ENCODE assay signal across 10 cellular contexts in genomic region chr9:11319477-11320060, GRCh38.
A peak's percentile ranks its signal among the peaks of the same experiment; 100 is the strongest.
DNase-seq lines count a peak whose midpoint lies in the region; ATAC-seq, FAIRE-seq and TF ChIP-seq lines count a peak whose summit lies in the region.
"Had no signal": no experiment of that assay in that cellular context is flagged by ENCODE, and none has a peak within 500 bp of the region (broad histone marks: within the 10 kb centered on the region; RNA-seq: fewer than 3 reads in every experiment).

No MANE protein-coding gene starts in this region.

- H3K27ac ChIP-seq in H1 (ENCODE audit: low read depth, low read length) (no peak overlapping the region), smooth muscle cell (ENCODE audit: low read depth) (no peak overlapping the region)
- H3K27ac ChIP-seq: parathyroid adenoma had no signal

- H3K4me3 ChIP-seq in H1 (ENCODE audit: extremely low read depth in 1 of 4, insufficient read depth in 2 of 4, low read depth in 3 of 4, low read length in 4 of 4) = no peak overlapping the region
- no peak overlapping the region for H3K4me3 ChIP-seq in smooth muscle cell

- no peak overlapping the region for H3K4ac ChIP-seq in H1 (replicated peaks; ENCODE audit: insufficient read length, low read depth, low read length)

- H3K56ac ChIP-seq in H1 (replicated peaks; ENCODE audit: insufficient read length, low read depth, low read length) = no peak overlapping the region

- no peak overlapping the region for H3K9ac ChIP-seq in H1 (replicated peaks in 1 of 4; ENCODE audit: extremely low read depth in 1 of 4, low read depth in 3 of 4, low read length in 3 of 4)
- H3K9ac ChIP-seq in smooth muscle cell (ENCODE audit: low read depth) = no peak overlapping the region
- H3K9ac ChIP-seq: parathyroid adenoma had no signal

- H2AK5ac ChIP-seq in H1 (ENCODE audit: low read depth, low read length) = no peak overlapping the region

- TF ChIP-seq RAD21 in H1 (IDR thresholded peaks at IDR 0.05 in 1 of 2, conservative IDR thresholded peaks at IDR 0.05 in 1 of 2; ENCODE audit: low read depth in 2 of 2, low read length in 2 of 2) = peak; percentile 83 to 85

- ATAC-seq in GM21367 (IDR thresholded peaks at IDR 0.05; ENCODE audit: unreplicated experiment) (no peak), GM21526 (IDR thresholded peaks at IDR 0.05; ENCODE audit: low FRiP score, unreplicated experiment) (no peak)

- no peaks in the 10 kb centered on the region for H3K79me1 ChIP-seq in H1 (ENCODE audit: low read depth, low read length)

- H3K4me1 ChIP-seq in H1 (replicated peaks in 1 of 4; ENCODE audit: control insufficient read depth in 3 of 4, insufficient read depth in 4 of 4, low read length in 3 of 4) (no peaks in the 10 kb centered on the region), smooth muscle cell (ENCODE audit: low read depth) (no peaks in the 10 kb centered on the region)
- H3K4me1 ChIP-seq: parathyroid adenoma had no signal

- TF ChIP-seq EP300 in H1 (IDR thresholded peaks at IDR 0.05; ENCODE audit: borderline replicate concordance in 1 of 2, low read depth in 2 of 2, low read length in 2 of 2) = no peak

- H4K5ac ChIP-seq in H1 (ENCODE audit: insufficient read length, low read depth, low read length) = no peak overlapping the region

- H2BK12ac ChIP-seq in H1 (ENCODE audit: low read depth, low read length) = no peak overlapping the region

- no peaks in the 10 kb centered on the region for H3K79me2 ChIP-seq in H1 (ENCODE audit: control insufficient read depth in 1 of 2, insufficient read depth in 2 of 2, low read length in 2 of 2)
- H3K79me2 ChIP-seq in smooth muscle cell (ENCODE audit: low read depth) = no peaks in the 10 kb centered on the region
- H3K79me2 ChIP-seq: parathyroid adenoma had no signal

- TF ChIP-seq CTCF in H1 (IDR thresholded peaks at IDR 0.05; ENCODE audit: control extremely low read depth in 1 of 3, insufficient read depth in 1 of 3, low read depth in 1 of 3, low read length in 3 of 3) = peak in 2 of 3 experiments; percentile 48 to 70; a peak in 3 of 4 replicates
- peak; percentile 55 for TF ChIP-seq CTCF in smooth muscle cell (IDR thresholded peaks at IDR 0.05; ENCODE audit: borderline replicate concordance, insufficient read depth, poor library complexity, severe bottlenecking)

- TF ChIP-seq POLR2A in H1 (IDR thresholded peaks at IDR 0.05; ENCODE audit: control extremely low read depth in 1 of 2, low read depth in 2 of 2, low read length in 2 of 2) = no peak

- H3K4me2 ChIP-seq in H1 (ENCODE audit: insufficient read depth in 1 of 2, low read depth in 2 of 2, low read length in 2 of 2) (no peak overlapping the region), smooth muscle cell (peak overlapping the region; percentile 6)

- no peak overlapping the region for H4K8ac ChIP-seq in H1 (ENCODE audit: extremely low read depth, insufficient read depth, low read length)

- DNase-seq in NCI-H524 (lab: John Stamatoyannopoulos, UW) (peak; percentile 22 to 67), NCI-H524 treated with DMSO at 0.1 percent for 48 hours (lab: John Stamatoyannopoulos, UW) (no peak), NCI-H2171 (lab: John Stamatoyannopoulos, UW) (peak; percentile 4), H1 (ENCODE audit: low read depth in 1 of 2, low spot score in 2 of 2) (no peak), smooth muscle cell (lab: John Stamatoyannopoulos, UW; ENCODE audit: unreplicated experiment) (no peak), ureter (ENCODE audit: low spot score) (no peak)
- DNase-seq: activated naive CD8-positive, alpha-beta T cell treated with anti-CD3 and anti-CD28 coated beads, Interleukin-2, amount 10 ng/mL, durations not matched to agents 7 days and 5 days had no signal

- H3K23ac ChIP-seq in H1 (ENCODE audit: insufficient read length) = no peak overlapping the region

- no peaks in the 10 kb centered on the region for H3K36me3 ChIP-seq in H1 (ENCODE audit: control insufficient read depth in 2 of 4, insufficient read depth in 4 of 4, low read length in 3 of 4)
- no peaks in the 10 kb centered on the region for H3K36me3 ChIP-seq in smooth muscle cell (ENCODE audit: low read depth)

- CTCF ChIA-PET in H1 (lab: Charles Lee; ENCODE audit: partially characterized antibody) = interaction anchor here (0.6 to 1.4 kb wide), 19 partner anchors 9 to 1320 kb away, joined by 3 to 8 read pairs (median 3); no protein-coding TSS in a partner anchor

- no peaks in the 10 kb centered on the region for H4K20me1 ChIP-seq in H1 (replicated peaks in 1 of 2; ENCODE audit: control insufficient read depth in 1 of 2, insufficient read depth in 2 of 2, low read length in 2 of 2)
- no peaks in the 10 kb centered on the region for H4K20me1 ChIP-seq in smooth muscle cell (ENCODE audit: low read depth)

- no peaks in the 10 kb centered on the region for H3K9me3 ChIP-seq in H1 (ENCODE audit: insufficient read depth in 2 of 2, low read depth in 1 of 2, low read length in 1 of 2)
- no peaks in the 10 kb centered on the region for H3K9me3 ChIP-seq in smooth muscle cell (replicated peaks; ENCODE audit: low read depth)

- peak; percentile 84 for FAIRE-seq in H1 (lab: Jason Lieb, UNC)

- no peak overlapping the region for H2BK15ac ChIP-seq in H1 (ENCODE audit: low read length)

- no peaks in the 10 kb centered on the region for H3F3A ChIP-seq in smooth muscle cell (ENCODE audit: low read depth)

- no peak overlapping the region for H4K91ac ChIP-seq in H1 (replicated peaks; ENCODE audit: insufficient read length, low read length)

- H2BK20ac ChIP-seq in H1 (ENCODE audit: low read length) = no peak overlapping the region

- H3K18ac ChIP-seq in H1 (ENCODE audit: extremely low read depth, low read length) = no peak overlapping the region

- peak overlapping the region; percentile 61; the same call in 1 of the 2 replicates for H2AFZ ChIP-seq in H1 (ENCODE audit: low read length)
- H2AFZ ChIP-seq in smooth muscle cell (ENCODE audit: low read depth) = peak overlapping the region; percentile 63
- H2AFZ ChIP-seq: parathyroid adenoma had no signal

- POLR2A ChIA-PET in H1 (lab: Charles Lee; ENCODE audit: partially characterized antibody) = no interaction called here

- no peak overlapping the region for H3K14ac ChIP-seq in H1 (ENCODE audit: insufficient read length)

- H3K27me3 ChIP-seq in H1 (replicated peaks in 1 of 4; ENCODE audit: control insufficient read depth in 3 of 4, extremely low read depth in 1 of 4, insufficient read depth in 3 of 4, low read length in 3 of 4) (no peaks in the 10 kb centered on the region), smooth muscle cell (ENCODE audit: low read depth) (no peaks in the 10 kb centered on the region)

- 80% methylated on average over 7 of the region's 7 CpGs; no CpG with 5 or more reads in 1 of the 2 experiments for WGBS in H1 (ENCODE audit: extremely low coverage in 1 of 2, insufficient coverage in 1 of 2, insufficient read length in 1 of 2, insufficient replicate concordance in 2 of 2, low coverage in 1 of 2, low lambda C conversion rate in 2 of 2, missing lambda C conversion rate in 1 of 2), 2 experiments
- 32% methylated on average over 7 of the region's 7 CpGs for WGBS in smooth muscle cell (ENCODE audit: low lambda C conversion rate)

- H2BK120ac ChIP-seq in H1 (replicated peaks; ENCODE audit: low read depth, low read length) = no peak overlapping the region

- H3K23me2 ChIP-seq in H1 (ENCODE audit: low read depth, low read length) = no peaks in the 10 kb centered on the region

- no peak overlapping the region for H2BK5ac ChIP-seq in H1 (ENCODE audit: low read depth, low read length)

TF ChIP-seq in H1, 55 proteins besides CTCF, POLR2A, EP300 and RAD21:
- TF ChIP-seq, protein P1, sequence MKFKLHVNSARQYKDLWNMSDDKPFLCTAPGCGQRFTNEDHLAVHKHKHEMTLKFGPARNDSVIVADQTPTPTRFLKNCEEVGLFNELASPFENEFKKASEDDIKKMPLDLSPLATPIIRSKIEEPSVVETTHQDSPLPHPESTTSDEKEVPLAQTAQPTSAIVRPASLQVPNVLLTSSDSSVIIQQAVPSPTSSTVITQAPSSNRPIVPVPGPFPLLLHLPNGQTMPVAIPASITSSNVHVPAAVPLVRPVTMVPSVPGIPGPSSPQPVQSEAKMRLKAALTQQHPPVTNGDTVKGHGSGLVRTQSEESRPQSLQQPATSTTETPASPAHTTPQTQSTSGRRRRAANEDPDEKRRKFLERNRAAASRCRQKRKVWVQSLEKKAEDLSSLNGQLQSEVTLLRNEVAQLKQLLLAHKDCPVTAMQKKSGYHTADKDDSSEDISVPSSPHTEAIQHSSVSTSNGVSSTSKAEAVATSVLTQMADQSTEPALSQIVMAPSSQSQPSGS (IDR thresholded peaks at IDR 0.05; ENCODE audit: low read length) = no peak
- no peak for TF ChIP-seq CHD1 (IDR thresholded peaks at IDR 0.05; ENCODE audit: low read depth, low read length)
- no peak for TF ChIP-seq CBX8 (IDR thresholded peaks at IDR 0.05; ENCODE audit: borderline replicate concordance, low read depth, low read length)
- no peak for TF ChIP-seq CTBP2 (IDR thresholded peaks at IDR 0.05; ENCODE audit: borderline replicate concordance, insufficient read depth, insufficient read length, low read length)
- TF ChIP-seq HDAC6 (IDR thresholded peaks at IDR 0.05; ENCODE audit: low read depth, low read length) = no peak
- no peak for TF ChIP-seq NANOG (IDR thresholded peaks at IDR 0.05; ENCODE audit: insufficient read depth, low read depth, low read length, poor library complexity, severe bottlenecking)
- no peak for TF ChIP-seq TAF7 (optimal IDR thresholded peaks at IDR 0.05; ENCODE audit: borderline replicate concordance, low read depth, low read length)
- no peak for TF ChIP-seq SIX5 (IDR thresholded peaks at IDR 0.05; ENCODE audit: low read depth, low read length)
- TF ChIP-seq ASH2L (IDR thresholded peaks at IDR 0.05; ENCODE audit: low read length) = no peak
- no peak for TF ChIP-seq BRCA1 (IDR thresholded peaks at IDR 0.05; ENCODE audit: low read depth, low read length)
- TF ChIP-seq, protein P2, sequence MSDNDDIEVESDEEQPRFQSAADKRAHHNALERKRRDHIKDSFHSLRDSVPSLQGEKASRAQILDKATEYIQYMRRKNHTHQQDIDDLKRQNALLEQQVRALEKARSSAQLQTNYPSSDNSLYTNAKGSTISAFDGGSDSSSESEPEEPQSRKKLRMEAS (IDR thresholded peaks at IDR 0.05) = no peak
- no peak for TF ChIP-seq SAP30 (IDR thresholded peaks at IDR 0.05; ENCODE audit: insufficient read depth, insufficient replicate concordance, low read length)
- no peak for TF ChIP-seq RXRA (IDR thresholded peaks at IDR 0.05; ENCODE audit: insufficient read depth, low read depth, low read length)
- no peak for TF ChIP-seq TBP (IDR thresholded peaks at IDR 0.05; ENCODE audit: low read depth, low read length)
- TF ChIP-seq TAF1 (IDR thresholded peaks at IDR 0.05; ENCODE audit: low read depth, low read length) = no peak
- TF ChIP-seq NRF1 (IDR thresholded peaks at IDR 0.05; ENCODE audit: low read depth, low read length) = no peak
- TF ChIP-seq EZH2 (IDR thresholded peaks at IDR 0.05; ENCODE audit: low read depth, low read length, severe bottlenecking) = no peak
- TF ChIP-seq TEAD4 (IDR thresholded peaks at IDR 0.05; ENCODE audit: low read depth, low read length) = no peak
- no peak for TF ChIP-seq CREB1 (IDR thresholded peaks at IDR 0.05)

Comparison
In these comparisons a context has a peak if more than half of its experiments do, and no peak if none do; other contexts are left out.
1. DNase-seq: peak in NCI-H524 (2 of 2) and NCI-H2171 (single experiment); none in NCI-H524 treated with DMSO at 0.1 percent for 48 hours (single experiment), H1 (0 of 2), smooth muscle cell (single experiment) and ureter (single experiment).